Comparison of ENCODE assay signal across 23 cellular contexts in the genomic region with DNA sequence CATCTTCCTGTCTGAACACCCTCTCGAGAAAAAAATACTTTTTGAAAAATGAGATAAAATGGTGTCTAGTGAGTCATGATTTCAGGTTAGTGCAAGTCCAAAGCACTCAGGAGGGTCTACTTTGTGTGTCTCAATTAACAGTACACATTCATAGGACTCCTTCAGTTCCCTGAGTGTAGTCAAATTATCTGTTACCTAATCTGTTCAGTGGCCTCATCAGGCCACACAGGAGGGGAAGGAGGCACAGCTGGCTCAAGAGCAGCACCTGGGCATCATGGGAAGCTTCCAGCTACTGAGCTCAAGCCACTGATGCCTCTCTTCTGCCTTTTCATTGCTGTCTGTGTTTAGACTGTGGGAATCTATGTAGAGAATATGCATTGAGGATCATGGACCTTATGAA.
"Had no signal": no experiment of that assay in that cellular context is flagged by ENCODE, and none has a peak within 500 bp of the region (broad histone marks: within the 10 kb centered on the region; RNA-seq: fewer than 3 reads in every experiment).

No MANE protein-coding gene starts in this region.

- H3K27me3 Mint-ChIP-seq: activated CD8-positive, alpha-beta memory T cell treated with anti-CD3 and anti-CD28 coated beads, Interleukin-2, amount 10 ng/mL, durations not matched to agents 7 days and 5 days; activated naive CD4-positive, alpha-beta T cell treated with anti-CD3 and anti-CD28 coated beads, Interleukin-2, amount 50 U/mL, for 24 hours; activated T-cell treated with anti-CD3 and anti-CD28 coated beads, Interleukin-2, amount 50 U/mL, for 24 hours had no signal

- H3K9me3 Mint-ChIP-seq: activated T-helper 1 cell treated with anti-CD3 and anti-CD28 coated beads, Interleukin-12 subunit alpha, Interleukin-12 subunit beta, Interleukin-2, Interleukin-4 antibody, amounts not matched to agents 30 ng/mL and 10 ng/mL and 1 ng/mL, durations not matched to agents 14 hours and 24 hours and 36 hours; WTC11 had no signal

- H3K27ac Mint-ChIP-seq: activated CD8-positive, alpha-beta memory T cell treated with anti-CD3 and anti-CD28 coated beads, Interleukin-2, amount 10 ng/mL, durations not matched to agents 7 days and 5 days; activated naive CD4-positive, alpha-beta T cell treated with anti-CD3 and anti-CD28 coated beads, Interleukin-2, amount 50 U/mL, for 24 hours; activated T-cell treated with anti-CD3 and anti-CD28 coated beads, Interleukin-2, amount 50 U/mL, for 24 hours; activated T-helper 1 cell treated with anti-CD3 and anti-CD28 coated beads, Interleukin-12 subunit alpha, Interleukin-12 subunit beta, Interleukin-2, Interleukin-4 antibody, amounts not matched to agents 30 ng/mL and 10 ng/mL and 1 ng/mL, durations not matched to agents 14 hours and 24 hours and 36 hours; T-helper 1 cell treated with Interleukin-12 subunit alpha and Interleukin-12 subunit beta and Interleukin-4 antibody, amounts not matched to agents 30 μg/mL and 1 μg/mL, for 36 hours; WTC11 had no signal

- H3K4me3 Mint-ChIP-seq: activated CD8-positive, alpha-beta memory T cell treated with anti-CD3 and anti-CD28 coated beads, Interleukin-2, amount 10 ng/mL, durations not matched to agents 7 days and 5 days; activated naive CD4-positive, alpha-beta T cell treated with anti-CD3 and anti-CD28 coated beads, Interleukin-2, amount 50 U/mL, for 24 hours; activated T-cell treated with anti-CD3 and anti-CD28 coated beads, Interleukin-2, amount 50 U/mL, for 24 hours; activated T-helper 1 cell treated with anti-CD3 and anti-CD28 coated beads, Interleukin-12 subunit alpha, Interleukin-12 subunit beta, Interleukin-2, Interleukin-4 antibody, amounts not matched to agents 30 ng/mL and 10 ng/mL and 1 ng/mL, durations not matched to agents 14 hours and 24 hours and 36 hours; T-helper 1 cell treated with Interleukin-12 subunit alpha and Interleukin-12 subunit beta and Interleukin-4 antibody, amounts not matched to agents 30 μg/mL and 1 μg/mL, for 36 hours; WTC11 had no signal

- H3K4me1 Mint-ChIP-seq: activated CD8-positive, alpha-beta memory T cell treated with anti-CD3 and anti-CD28 coated beads, Interleukin-2, amount 10 ng/mL, durations not matched to agents 7 days and 5 days; activated naive CD4-positive, alpha-beta T cell treated with anti-CD3 and anti-CD28 coated beads, Interleukin-2, amount 50 U/mL, for 24 hours; WTC11 had no signal

- DNase-seq: activated CD4-positive, alpha-beta T cell treated with anti-CD3 and anti-CD28 coated beads for 48 hours; activated CD4-positive, alpha-beta T cell treated with anti-CD3 and anti-CD28 coated beads, Interleukin-2, amount 50 U/mL, for 48 hours; activated CD4-positive, CD25-positive, alpha-beta regulatory T cell treated with anti-CD3 and anti-CD28 coated beads, Interleukin-2, amount 50 U/mL, for 72 hours; activated CD8-positive, alpha-beta memory T cell treated with anti-CD3 and anti-CD28 coated beads, Interleukin-2, amount 10 ng/mL, durations not matched to agents 7 days and 5 days; activated effector memory CD4-positive, alpha-beta T cell treated with Interleukin-2 at 50 U/mL for 16 hours; activated naive CD4-positive, alpha-beta T cell; activated T-cell treated with anti-CD3 and anti-CD28 coated beads, Interleukin-2, amount 50 U/mL, for 24 hours; aorta; central memory CD4-positive, alpha-beta T cell; Karpas-422; NCI-H1048; NCI-H1694 treated with DMSO at 0.1 percent for 48 hours; NCI-H2029 treated with DMSO at 0.1 percent for 48 hours; NCI-H510A treated with DMSO at 0.1 percent for 48 hours; NCI-H774; PC-9; SHP77 treated with DMSO at 0.1 percent for 48 hours had no signal

- H3K4me3 ChIP-seq: breast epithelium, K562, PC-9 had no signal

- ATAC-seq: activated CD8-positive, alpha-beta memory T cell treated with anti-CD3 and anti-CD28 coated beads, Interleukin-2, amount 10 ng/mL, durations not matched to agents 7 days and 5 days; K562; WTC11 had no signal

- H3K36me3 Mint-ChIP-seq: activated CD8-positive, alpha-beta memory T cell treated with anti-CD3 and anti-CD28 coated beads, Interleukin-2, amount 10 ng/mL, durations not matched to agents 7 days and 5 days; activated naive CD4-positive, alpha-beta T cell treated with anti-CD3 and anti-CD28 coated beads, Interleukin-2, amount 50 U/mL, for 24 hours; WTC11 had no signal
